Comparison of ENCODE assay signal across 1 cellular context in the genomic region with DNA sequence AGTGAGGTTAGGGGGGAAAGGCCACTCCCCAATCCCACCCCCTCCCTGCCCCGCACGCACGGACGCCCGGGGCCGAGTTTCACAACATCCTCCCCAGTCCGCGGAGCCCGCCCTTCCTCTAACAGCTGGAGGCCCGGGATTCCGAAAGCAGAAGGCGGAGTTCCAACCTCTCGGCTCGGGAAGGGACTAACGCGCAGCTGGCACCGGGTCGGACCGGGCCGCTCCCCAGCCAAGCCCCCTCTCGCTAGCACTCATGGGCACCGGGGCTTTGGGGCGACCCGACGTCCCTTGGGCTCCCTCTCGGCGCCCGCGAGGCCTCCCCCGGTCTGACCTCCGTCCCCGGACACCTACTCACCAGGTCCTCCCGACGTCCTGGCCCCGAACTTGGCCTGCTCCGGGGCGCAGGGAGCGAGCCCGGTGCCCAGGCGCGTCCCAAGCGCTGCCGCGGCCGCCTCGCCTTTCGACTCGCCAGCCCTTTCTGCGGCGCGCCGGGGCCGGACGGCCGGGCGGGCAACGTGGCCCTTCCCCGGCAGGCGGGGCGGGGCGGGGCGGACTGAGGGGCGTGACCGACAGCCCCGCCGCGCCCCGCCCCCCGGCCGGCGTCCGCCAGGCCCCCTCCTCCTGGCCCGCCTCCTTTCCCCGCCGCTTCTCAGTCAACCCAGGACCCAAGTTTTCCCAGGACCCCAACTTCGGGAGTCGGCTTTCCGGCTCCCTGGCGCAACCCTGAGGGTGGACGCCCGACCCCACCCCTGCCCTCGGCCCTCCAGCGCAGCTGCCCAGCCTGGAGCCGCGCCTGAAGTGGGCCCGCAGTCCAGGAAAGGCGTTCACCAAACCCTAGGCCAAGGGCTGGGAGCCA.
A peak's percentile ranks its signal among the peaks of the same experiment; 100 is the strongest.
TF ChIP-seq lines count a peak whose summit lies in the region.

A gene (minus strand): TSS at position 482 of the 856 bp plus-strand sequence. CDS start 9,835 bp downstream, outside the sequence.

TF ChIP-seq in K562, 482 proteins besides CTCF, POLR2A, EP300 and RAD21 (continued from another document):
- TF ChIP-seq, protein P1, sequence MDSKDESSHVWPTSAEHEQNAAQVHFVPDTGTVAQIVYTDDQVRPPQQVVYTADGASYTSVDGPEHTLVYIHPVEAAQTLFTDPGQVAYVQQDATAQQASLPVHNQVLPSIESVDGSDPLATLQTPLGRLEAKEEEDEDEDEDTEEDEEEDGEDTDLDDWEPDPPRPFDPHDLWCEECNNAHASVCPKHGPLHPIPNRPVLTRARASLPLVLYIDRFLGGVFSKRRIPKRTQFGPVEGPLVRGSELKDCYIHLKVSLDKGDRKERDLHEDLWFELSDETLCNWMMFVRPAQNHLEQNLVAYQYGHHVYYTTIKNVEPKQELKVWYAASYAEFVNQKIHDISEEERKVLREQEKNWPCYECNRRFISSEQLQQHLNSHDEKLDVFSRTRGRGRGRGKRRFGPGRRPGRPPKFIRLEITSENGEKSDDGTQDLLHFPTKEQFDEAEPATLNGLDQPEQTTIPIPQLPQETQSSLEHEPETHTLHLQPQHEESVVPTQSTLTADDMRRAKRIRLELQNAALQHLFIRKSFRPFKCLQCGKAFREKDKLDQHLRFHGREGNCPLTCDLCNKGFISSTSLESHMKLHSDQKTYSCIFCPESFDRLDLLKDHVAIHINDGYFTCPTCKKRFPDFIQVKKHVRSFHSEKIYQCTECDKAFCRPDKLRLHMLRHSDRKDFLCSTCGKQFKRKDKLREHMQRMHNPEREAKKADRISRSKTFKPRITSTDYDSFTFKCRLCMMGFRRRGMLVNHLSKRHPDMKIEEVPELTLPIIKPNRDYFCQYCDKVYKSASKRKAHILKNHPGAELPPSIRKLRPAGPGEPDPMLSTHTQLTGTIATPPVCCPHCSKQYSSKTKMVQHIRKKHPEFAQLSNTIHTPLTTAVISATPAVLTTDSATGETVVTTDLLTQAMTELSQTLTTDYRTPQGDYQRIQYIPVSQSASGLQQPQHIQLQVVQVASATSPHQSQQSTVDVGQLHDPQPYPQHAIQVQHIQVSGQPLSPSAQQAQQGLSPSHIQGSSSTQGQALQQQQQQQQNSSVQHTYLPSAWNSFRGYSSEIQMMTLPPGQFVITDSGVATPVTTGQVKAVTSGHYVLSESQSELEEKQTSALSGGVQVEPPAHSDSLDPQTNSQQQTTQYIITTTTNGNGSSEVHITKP (IDR thresholded peaks at IDR 0.05; ENCODE audit: partially characterized antibody), result no peak
- TF ChIP-seq, protein P2, sequence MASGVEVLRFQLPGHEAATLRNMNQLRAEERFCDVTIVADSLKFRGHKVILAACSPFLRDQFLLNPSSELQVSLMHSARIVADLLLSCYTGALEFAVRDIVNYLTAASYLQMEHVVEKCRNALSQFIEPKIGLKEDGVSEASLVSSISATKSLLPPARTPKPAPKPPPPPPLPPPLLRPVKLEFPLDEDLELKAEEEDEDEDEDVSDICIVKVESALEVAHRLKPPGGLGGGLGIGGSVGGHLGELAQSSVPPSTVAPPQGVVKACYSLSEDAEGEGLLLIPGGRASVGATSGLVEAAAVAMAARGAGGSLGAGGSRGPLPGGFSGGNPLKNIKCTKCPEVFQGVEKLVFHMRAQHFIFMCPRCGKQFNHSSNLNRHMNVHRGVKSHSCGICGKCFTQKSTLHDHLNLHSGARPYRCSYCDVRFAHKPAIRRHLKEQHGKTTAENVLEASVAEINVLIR (CRISPR knock-in tag; IDR thresholded peaks at IDR 0.05), result no peak
- TF ChIP-seq NUFIP1 (IDR thresholded peaks at IDR 0.05; ENCODE audit: partially characterized antibody) (no peak), ELF4 (CRISPR knock-in tag; IDR thresholded peaks at IDR 0.05) (no peak), ZNF444 (CRISPR knock-in tag; IDR thresholded peaks at IDR 0.05) (no peak), FOSL1 (tag; conservative IDR thresholded peaks at IDR 0.05) (no peak), RUNX1 (IDR thresholded peaks at IDR 0.05; ENCODE audit: low read depth) (no peak), CEBPG (CRISPR knock-in tag; IDR thresholded peaks at IDR 0.05) (peak; percentile 56), CEBPG (tag; conservative IDR thresholded peaks at IDR 0.05 in 1 of 2, IDR thresholded peaks at IDR 0.05 in 1 of 2) (peak; percentile 39 to 90; a peak in 3 of 4 replicates), ZNF263 (CRISPR knock-in tag; IDR thresholded peaks at IDR 0.05; ENCODE audit: borderline replicate concordance) (no peak), L3MBTL2 (IDR thresholded peaks at IDR 0.05) (peak; percentile 41; the same call in 1 of the 2 replicates), RFX7 (CRISPR knock-in tag; IDR thresholded peaks at IDR 0.05) (no peak), SMAD2 (IDR thresholded peaks at IDR 0.05; ENCODE audit: low read depth, low read length) (no peak), MIER1 (IDR thresholded peaks at IDR 0.05; ENCODE audit: low read depth) (no peak), HNRNPLL (IDR thresholded peaks at IDR 0.05; ENCODE audit: low read depth, low read length, poor library complexity, severe bottlenecking) (no peak), KLF13 (tag; IDR thresholded peaks at IDR 0.05; ENCODE audit: borderline replicate concordance, low read depth) (no peak), CBX1 (IDR thresholded peaks at IDR 0.05; ENCODE audit: low read depth) (0 out of 2 replicates have a peak, but pooled peaks have one; percentile 33), CTBP1 (IDR thresholded peaks at IDR 0.05; ENCODE audit: borderline replicate concordance) (0 out of 2 replicates have a peak, but pooled peaks have one; percentile 59), ZNF707 (CRISPR knock-in tag; conservative IDR thresholded peaks at IDR 0.05) (no peak)
- TF ChIP-seq, protein P3, sequence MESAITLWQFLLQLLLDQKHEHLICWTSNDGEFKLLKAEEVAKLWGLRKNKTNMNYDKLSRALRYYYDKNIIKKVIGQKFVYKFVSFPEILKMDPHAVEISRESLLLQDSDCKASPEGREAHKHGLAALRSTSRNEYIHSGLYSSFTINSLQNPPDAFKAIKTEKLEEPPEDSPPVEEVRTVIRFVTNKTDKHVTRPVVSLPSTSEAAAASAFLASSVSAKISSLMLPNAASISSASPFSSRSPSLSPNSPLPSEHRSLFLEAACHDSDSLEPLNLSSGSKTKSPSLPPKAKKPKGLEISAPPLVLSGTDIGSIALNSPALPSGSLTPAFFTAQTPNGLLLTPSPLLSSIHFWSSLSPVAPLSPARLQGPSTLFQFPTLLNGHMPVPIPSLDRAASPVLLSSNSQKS (CRISPR knock-in tag; IDR thresholded peaks at IDR 0.05), result 0 out of 2 replicates have a peak, but pooled peaks have one; percentile 61
- TF ChIP-seq, protein P4, sequence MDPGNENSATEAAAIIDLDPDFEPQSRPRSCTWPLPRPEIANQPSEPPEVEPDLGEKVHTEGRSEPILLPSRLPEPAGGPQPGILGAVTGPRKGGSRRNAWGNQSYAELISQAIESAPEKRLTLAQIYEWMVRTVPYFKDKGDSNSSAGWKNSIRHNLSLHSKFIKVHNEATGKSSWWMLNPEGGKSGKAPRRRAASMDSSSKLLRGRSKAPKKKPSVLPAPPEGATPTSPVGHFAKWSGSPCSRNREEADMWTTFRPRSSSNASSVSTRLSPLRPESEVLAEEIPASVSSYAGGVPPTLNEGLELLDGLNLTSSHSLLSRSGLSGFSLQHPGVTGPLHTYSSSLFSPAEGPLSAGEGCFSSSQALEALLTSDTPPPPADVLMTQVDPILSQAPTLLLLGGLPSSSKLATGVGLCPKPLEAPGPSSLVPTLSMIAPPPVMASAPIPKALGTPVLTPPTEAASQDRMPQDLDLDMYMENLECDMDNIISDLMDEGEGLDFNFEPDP (CRISPR knock-in tag; IDR thresholded peaks at IDR 0.05), result no peak
- TF ChIP-seq, protein P5, sequence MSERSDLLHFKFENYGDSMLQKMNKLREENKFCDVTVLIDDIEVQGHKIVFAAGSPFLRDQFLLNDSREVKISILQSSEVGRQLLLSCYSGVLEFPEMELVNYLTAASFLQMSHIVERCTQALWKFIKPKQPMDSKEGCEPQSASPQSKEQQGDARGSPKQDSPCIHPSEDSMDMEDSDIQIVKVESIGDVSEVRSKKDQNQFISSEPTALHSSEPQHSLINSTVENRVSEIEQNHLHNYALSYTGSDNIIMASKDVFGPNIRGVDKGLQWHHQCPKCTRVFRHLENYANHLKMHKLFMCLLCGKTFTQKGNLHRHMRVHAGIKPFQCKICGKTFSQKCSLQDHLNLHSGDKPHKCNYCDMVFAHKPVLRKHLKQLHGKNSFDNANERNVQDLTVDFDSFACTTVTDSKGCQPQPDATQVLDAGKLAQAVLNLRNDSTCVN (CRISPR knock-in tag; IDR thresholded peaks at IDR 0.05), result no peak
- TF ChIP-seq, protein P6, sequence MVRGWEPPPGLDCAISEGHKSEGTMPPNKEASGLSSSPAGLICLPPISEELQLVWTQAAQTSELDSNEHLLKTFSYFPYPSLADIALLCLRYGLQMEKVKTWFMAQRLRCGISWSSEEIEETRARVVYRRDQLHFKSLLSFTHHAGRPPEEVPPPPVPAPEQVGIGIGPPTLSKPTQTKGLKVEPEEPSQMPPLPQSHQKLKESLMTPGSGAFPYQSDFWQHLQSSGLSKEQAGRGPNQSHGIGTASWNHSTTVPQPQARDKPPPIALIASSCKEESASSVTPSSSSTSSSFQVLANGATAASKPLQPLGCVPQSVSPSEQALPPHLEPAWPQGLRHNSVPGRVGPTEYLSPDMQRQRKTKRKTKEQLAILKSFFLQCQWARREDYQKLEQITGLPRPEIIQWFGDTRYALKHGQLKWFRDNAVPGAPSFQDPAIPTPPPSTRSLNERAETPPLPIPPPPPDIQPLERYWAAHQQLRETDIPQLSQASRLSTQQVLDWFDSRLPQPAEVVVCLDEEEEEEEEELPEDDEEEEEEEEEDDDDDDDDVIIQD (CRISPR knock-in tag; IDR thresholded peaks at IDR 0.05), result no peak
- TF ChIP-seq, protein P7, sequence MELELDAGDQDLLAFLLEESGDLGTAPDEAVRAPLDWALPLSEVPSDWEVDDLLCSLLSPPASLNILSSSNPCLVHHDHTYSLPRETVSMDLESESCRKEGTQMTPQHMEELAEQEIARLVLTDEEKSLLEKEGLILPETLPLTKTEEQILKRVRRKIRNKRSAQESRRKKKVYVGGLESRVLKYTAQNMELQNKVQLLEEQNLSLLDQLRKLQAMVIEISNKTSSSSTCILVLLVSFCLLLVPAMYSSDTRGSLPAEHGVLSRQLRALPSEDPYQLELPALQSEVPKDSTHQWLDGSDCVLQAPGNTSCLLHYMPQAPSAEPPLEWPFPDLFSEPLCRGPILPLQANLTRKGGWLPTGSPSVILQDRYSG (tag; conservative IDR thresholded peaks at IDR 0.05; ENCODE audit: low read depth), result no peak
- TF ChIP-seq, protein P8, sequence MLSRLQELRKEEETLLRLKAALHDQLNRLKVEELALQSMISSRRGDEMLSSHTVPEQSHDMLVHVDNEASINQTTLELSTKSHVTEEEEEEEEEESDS (CRISPR knock-in tag; IDR thresholded peaks at IDR 0.05), result no peak
- TF ChIP-seq, protein P9, sequence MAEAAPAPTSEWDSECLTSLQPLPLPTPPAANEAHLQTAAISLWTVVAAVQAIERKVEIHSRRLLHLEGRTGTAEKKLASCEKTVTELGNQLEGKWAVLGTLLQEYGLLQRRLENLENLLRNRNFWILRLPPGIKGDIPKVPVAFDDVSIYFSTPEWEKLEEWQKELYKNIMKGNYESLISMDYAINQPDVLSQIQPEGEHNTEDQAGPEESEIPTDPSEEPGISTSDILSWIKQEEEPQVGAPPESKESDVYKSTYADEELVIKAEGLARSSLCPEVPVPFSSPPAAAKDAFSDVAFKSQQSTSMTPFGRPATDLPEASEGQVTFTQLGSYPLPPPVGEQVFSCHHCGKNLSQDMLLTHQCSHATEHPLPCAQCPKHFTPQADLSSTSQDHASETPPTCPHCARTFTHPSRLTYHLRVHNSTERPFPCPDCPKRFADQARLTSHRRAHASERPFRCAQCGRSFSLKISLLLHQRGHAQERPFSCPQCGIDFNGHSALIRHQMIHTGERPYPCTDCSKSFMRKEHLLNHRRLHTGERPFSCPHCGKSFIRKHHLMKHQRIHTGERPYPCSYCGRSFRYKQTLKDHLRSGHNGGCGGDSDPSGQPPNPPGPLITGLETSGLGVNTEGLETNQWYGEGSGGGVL (CRISPR knock-in tag; IDR thresholded peaks at IDR 0.05), result no peak
TF ChIP-seq in K562: peak in this region for 91.
